In the genomic region with DNA sequence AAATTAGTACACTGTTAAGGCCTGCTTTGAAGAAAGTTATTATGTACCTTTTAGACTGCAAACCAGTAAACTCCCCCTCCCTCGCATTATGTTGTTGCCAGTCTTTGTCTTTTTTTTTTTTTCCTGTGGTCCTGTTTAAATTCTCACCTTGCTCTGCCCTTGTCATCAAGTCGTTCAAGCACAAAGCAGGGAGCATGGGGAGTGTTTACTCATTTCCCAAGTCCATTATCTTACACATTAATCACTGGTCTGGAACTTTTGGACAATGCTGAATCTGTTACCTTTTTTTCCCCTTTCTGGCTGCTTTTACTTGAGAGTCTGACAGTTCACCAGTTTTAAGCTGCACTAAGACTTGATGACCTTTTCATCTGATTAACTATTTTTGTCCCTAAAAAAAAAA, we compare ENCODE assay signal across 13 cellular contexts.
A peak's percentile ranks its signal among the peaks of the same experiment; 100 is the strongest.
DNase-seq lines count a peak whose midpoint lies in the region; TF ChIP-seq lines count a peak whose summit lies in the region.
"Had no signal": no experiment of that assay in that cellular context is flagged by ENCODE, and none has a peak within 500 bp of the region (broad histone marks: within the 10 kb centered on the region; RNA-seq: fewer than 3 reads in every experiment).

No MANE protein-coding gene starts in this region.

- peak overlapping the region; percentile 76 for H3K27ac Mint-ChIP-seq in endothelial cell (ENCODE audit: unreplicated experiment)
- H3K27ac Mint-ChIP-seq: B cell had no signal

- H3K36me3 Mint-ChIP-seq in endothelial cell (ENCODE audit: low read depth, unreplicated experiment): no peaks in the 10 kb centered on the region

- H3K9me3 ChIP-seq in HEK293 (ENCODE audit: control insufficient read depth, insufficient read depth, low read depth, low read length): no peaks in the 10 kb centered on the region
- no peaks in the 10 kb centered on the region for H3K9me3 ChIP-seq in neural cell (ENCODE audit: low read length)
- H3K9me3 ChIP-seq: thoracic aorta had no signal

- H3K4me3 ChIP-seq in HEK293 (ENCODE audit: low read depth, low read length): no peak overlapping the region
- no peak overlapping the region for H3K4me3 ChIP-seq in neural cell (ENCODE audit: low read length)
- H3K4me3 ChIP-seq: thoracic aorta had no signal

- H2AFZ ChIP-seq in neural cell (ENCODE audit: low read depth, low read length): no peak overlapping the region

- TF ChIP-seq CTCF in HEK293 (tag by site-specific recombination; IDR thresholded peaks at IDR 0.05) (no peak), endothelial cell (IDR thresholded peaks at IDR 0.05; ENCODE audit: unreplicated experiment) (no peak), neural cell (IDR thresholded peaks at IDR 0.05; ENCODE audit: poor library complexity, severe bottlenecking) (no peak)

- peaks cover 3% of the 10 kb centered on the region; the same call in 1 of the 2 replicates for H3K4me1 ChIP-seq in HEK293 (ENCODE audit: control insufficient read depth, insufficient read depth, low read length)
- H3K4me1 ChIP-seq: foreskin keratinocyte had no signal

- peaks cover 8% of the 10 kb centered on the region for H3F3A ChIP-seq in neural cell (ENCODE audit: insufficient read depth, low read length, poor library complexity, severe bottlenecking)

- no peaks in the 10 kb centered on the region for H3K9me2 ChIP-seq in neural cell (ENCODE audit: insufficient read depth, low read length)

- no peak overlapping the region for H3K4me3 Mint-ChIP-seq in endothelial cell (ENCODE audit: unreplicated experiment)
- H3K4me3 Mint-ChIP-seq: B cell had no signal

- no peaks in the 10 kb centered on the region for H3K9me3 Mint-ChIP-seq in endothelial cell (ENCODE audit: unreplicated experiment)

- H3K36me3 ChIP-seq in HEK293 (ENCODE audit: control insufficient read depth in 2 of 2, insufficient read depth in 1 of 2, low read length in 2 of 2) (no peaks in the 10 kb centered on the region), neural cell (ENCODE audit: insufficient read depth, low read length) (no peaks in the 10 kb centered on the region)
- H3K36me3 ChIP-seq: thoracic aorta had no signal

- peaks cover 23% of the 10 kb centered on the region for H3K4me1 Mint-ChIP-seq in endothelial cell (ENCODE audit: unreplicated experiment)
- H3K4me1 Mint-ChIP-seq: B cell had no signal

- H3K27me3 ChIP-seq in neural cell (ENCODE audit: insufficient read depth, low read depth, low read length): peaks cover 4% of the 10 kb centered on the region
- H3K27me3 ChIP-seq: foreskin keratinocyte had no signal

- peak; percentile 77 for DNase-seq in NCI-H1417 treated with DMSO at 0.1 percent for 48 hours (lab: John Stamatoyannopoulos, UW)
- DNase-seq in endothelial cell (ENCODE audit: low spot score): no peak
- DNase-seq in DMS53 (lab: John Stamatoyannopoulos, UW): no peak
- DNase-seq in activated CD8-positive, alpha-beta memory T cell treated with anti-CD3 and anti-CD28 coated beads for 24 hours: no peak
- DNase-seq in NOMO-1 treated with dmso at 0.1 percent for 144 hours (lab: John Stamatoyannopoulos, UW; ENCODE audit: unreplicated experiment): no peak
- DNase-seq: foreskin keratinocyte, NCI-H2171, OCI-M1 had no signal

- H3K27me3 Mint-ChIP-seq in endothelial cell (ENCODE audit: unreplicated experiment): peaks cover 1% of the 10 kb centered on the region
- H3K27me3 Mint-ChIP-seq: B cell had no signal

- no peak for TF ChIP-seq RAD21 in neural cell (conservative IDR thresholded peaks at IDR 0.05)

- no peak overlapping the region for H3K9ac ChIP-seq in neural cell (ENCODE audit: low read length)

- H3K27ac ChIP-seq in HEK293 (ENCODE audit: extremely low read depth, low read depth, low read length): no peak overlapping the region
- no peak overlapping the region for H3K27ac ChIP-seq in neural cell (ENCODE audit: low read length)
- H3K27ac ChIP-seq: foreskin keratinocyte, HL-60, thoracic aorta had no signal

- H3K4me2 ChIP-seq in neural cell (ENCODE audit: low read length): peak overlapping the region; percentile 25

- no peaks in the 10 kb centered on the region for H4K20me1 ChIP-seq in neural cell (ENCODE audit: insufficient read depth)

- no peaks in the 10 kb centered on the region for H3K79me2 ChIP-seq in neural cell (replicated peaks; ENCODE audit: insufficient read depth, low read length)

- TF ChIP-seq EP300 in neural cell (conservative IDR thresholded peaks at IDR 0.05; ENCODE audit: poor library complexity, severe bottlenecking): no peak

- POLR2A ChIA-PET in HEK293 (lab: Yijun Ruan, JAX): no interaction called here

- CTCF ChIA-PET in HEK293 (lab: Yijun Ruan, JAX): interaction anchor here (0.6 kb wide), 2 partner anchors 34 to 1943 kb away, joined by 4 to 6 read pairs; no protein-coding TSS in a partner anchor

TF ChIP-seq in HEK293, 187 proteins besides CTCF, POLR2A, EP300 and RAD21 (continues in another document):
- no peak for TF ChIP-seq MYNN (tag by site-specific recombination; IDR thresholded peaks at IDR 0.05; ENCODE audit: borderline replicate concordance)
- no peak for TF ChIP-seq SALL2 (tag by site-specific recombination; IDR thresholded peaks at IDR 0.05; ENCODE audit: borderline replicate concordance)
- no peak for TF ChIP-seq ZNF133 (tag by site-specific recombination; IDR thresholded peaks at IDR 0.05)
- no peak for TF ChIP-seq ZNF629 (tag by site-specific recombination; IDR thresholded peaks at IDR 0.05)
- TF ChIP-seq ZIC2 (tag by site-specific recombination; IDR thresholded peaks at IDR 0.05): 0 out of 2 replicates have a peak, but pooled peaks have one; percentile 11
- TF ChIP-seq ZNF16 (tag by site-specific recombination; IDR thresholded peaks at IDR 0.05; ENCODE audit: low read depth): no peak
- TF ChIP-seq, protein P1, sequence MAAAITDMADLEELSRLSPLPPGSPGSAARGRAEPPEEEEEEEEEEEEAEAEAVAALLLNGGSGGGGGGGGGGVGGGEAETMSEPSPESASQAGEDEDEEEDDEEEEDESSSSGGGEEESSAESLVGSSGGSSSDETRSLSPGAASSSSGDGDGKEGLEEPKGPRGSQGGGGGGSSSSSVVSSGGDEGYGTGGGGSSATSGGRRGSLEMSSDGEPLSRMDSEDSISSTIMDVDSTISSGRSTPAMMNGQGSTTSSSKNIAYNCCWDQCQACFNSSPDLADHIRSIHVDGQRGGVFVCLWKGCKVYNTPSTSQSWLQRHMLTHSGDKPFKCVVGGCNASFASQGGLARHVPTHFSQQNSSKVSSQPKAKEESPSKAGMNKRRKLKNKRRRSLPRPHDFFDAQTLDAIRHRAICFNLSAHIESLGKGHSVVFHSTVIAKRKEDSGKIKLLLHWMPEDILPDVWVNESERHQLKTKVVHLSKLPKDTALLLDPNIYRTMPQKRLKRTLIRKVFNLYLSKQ (tag by site-specific recombination; IDR thresholded peaks at IDR 0.05; ENCODE audit: borderline replicate concordance): no peak
- TF ChIP-seq FEZF1 (tag by site-specific recombination; IDR thresholded peaks at IDR 0.05): peak; percentile 84
- TF ChIP-seq ZNF274 (IDR thresholded peaks at IDR 0.05; ENCODE audit: low read length): no peak
- TF ChIP-seq ZNF274 (tag by site-specific recombination; IDR thresholded peaks at IDR 0.05; ENCODE audit: borderline replicate concordance): no peak
- TF ChIP-seq GLIS1 (tag by site-specific recombination; IDR thresholded peaks at IDR 0.05): no peak
- peak; percentile 55; the same call in 1 of the 2 replicates for TF ChIP-seq WT1 (tag by site-specific recombination; IDR thresholded peaks at IDR 0.05)
- TF ChIP-seq ZNF184 (tag by site-specific recombination; IDR thresholded peaks at IDR 0.05): no peak

TF ChIP-seq in neural cell, 6 proteins besides CTCF, POLR2A, EP300 and RAD21:
- no peak for TF ChIP-seq SMC3 (conservative IDR thresholded peaks at IDR 0.05; ENCODE audit: poor library complexity)
